22 cellular contexts compared by ENCODE assay signal in genomic region chr7:146249272-146249671, GRCh38.
"Had no signal": no experiment of that assay in that cellular context is flagged by ENCODE, and none has a peak within 500 bp of the region (broad histone marks: within the 10 kb centered on the region; RNA-seq: fewer than 3 reads in every experiment).

No MANE protein-coding gene starts in this region.

- H3K27ac ChIP-seq: pancreas, psoas muscle, right atrium auricular region, thyroid gland, upper lobe of right lung had no signal

- H3K4me1 Mint-ChIP-seq: activated CD4-positive, alpha-beta T cell treated with anti-CD3 and anti-CD28 coated beads, Interleukin-2, amount 10 ng/mL, durations not matched to agents 7 days and 5 days; activated CD8-positive, alpha-beta memory T cell treated with anti-CD3 and anti-CD28 coated beads, Interleukin-2, amount 10 ng/mL, durations not matched to agents 7 days and 5 days; activated naive CD4-positive, alpha-beta T cell treated with anti-CD3 and anti-CD28 coated beads, Interleukin-2, amount 50 U/mL, for 24 hours had no signal

- DNase-seq: activated CD4-positive, alpha-beta T cell treated with anti-CD3 and anti-CD28 coated beads, Interleukin-2, amount 10 ng/mL, durations not matched to agents 7 days and 5 days; activated CD8-positive, alpha-beta memory T cell treated with anti-CD3 and anti-CD28 coated beads, Interleukin-2, amount 10 ng/mL, durations not matched to agents 7 days and 5 days; activated CD8-positive, alpha-beta T cell treated with anti-CD3 and anti-CD28 coated beads for 36 hours; activated gamma-delta T cell; aorta; effector CD4-positive, alpha-beta T cell; foreskin melanocyte; left cardiac atrium; pancreas; psoas muscle; stimulated activated CD4-positive, alpha-beta T cell treated with anti-CD3 and anti-CD28 coated beads, Interleukin-4, amount 100 ng/mL, for 24 hours; substantia nigra; thyroid gland; upper lobe of right lung had no signal

- H3K36me3 Mint-ChIP-seq: activated CD8-positive, alpha-beta memory T cell treated with anti-CD3 and anti-CD28 coated beads, Interleukin-2, amount 10 ng/mL, durations not matched to agents 7 days and 5 days; activated naive CD4-positive, alpha-beta T cell treated with anti-CD3 and anti-CD28 coated beads, Interleukin-2, amount 50 U/mL, for 24 hours; brain had no signal

- H3K36me3 ChIP-seq: pancreas, right atrium auricular region, thyroid gland, upper lobe of right lung had no signal

- H3K4me3 Mint-ChIP-seq: activated CD4-positive, alpha-beta T cell treated with anti-CD3 and anti-CD28 coated beads, Interleukin-2, amount 10 ng/mL, durations not matched to agents 7 days and 5 days; activated CD8-positive, alpha-beta memory T cell treated with anti-CD3 and anti-CD28 coated beads, Interleukin-2, amount 10 ng/mL, durations not matched to agents 7 days and 5 days; activated CD8-positive, alpha-beta T cell treated with anti-CD3 and anti-CD28 coated beads for 36 hours; activated naive CD4-positive, alpha-beta T cell treated with anti-CD3 and anti-CD28 coated beads, Interleukin-2, amount 50 U/mL, for 24 hours; activated T-helper 1 cell treated with anti-CD3 and anti-CD28 coated beads, Interleukin-12 subunit alpha, Interleukin-12 subunit beta, Interleukin-2, Interleukin-4 antibody, amounts not matched to agents 30 ng/mL and 10 ng/mL and 1 ng/mL, durations not matched to agents 14 hours and 24 hours and 36 hours; dendritic cell treated with granulocyte-macrophage colony-stimulating factor and Interleukin-4, amounts not matched to agents 40 ng/mL and 50 ng/mL, for 4 days; natural killer cell treated with Interleukin-12 subunit alpha and Interleukin-12 subunit beta and Interleukin-15 and Interleukin-18, amount 100 ng/mL, for 72 hours; stimulated activated naive CD8-positive, alpha-beta T cell treated with anti-CD3 and anti-CD28 coated beads, Interleukin-15, Interleukin-2, amounts not matched to agents 100 ng/mL and 50 ng/mL, for 24 hours had no signal

- H3K27me3 ChIP-seq: pancreas, right atrium auricular region, thyroid gland, upper lobe of right lung had no signal

- H3K27me3 Mint-ChIP-seq: activated CD4-positive, alpha-beta T cell treated with anti-CD3 and anti-CD28 coated beads, Interleukin-2, amount 10 ng/mL, durations not matched to agents 7 days and 5 days; activated CD8-positive, alpha-beta memory T cell treated with anti-CD3 and anti-CD28 coated beads, Interleukin-2, amount 10 ng/mL, durations not matched to agents 7 days and 5 days; activated CD8-positive, alpha-beta T cell treated with anti-CD3 and anti-CD28 coated beads for 36 hours; natural killer cell treated with Interleukin-12 subunit alpha and Interleukin-12 subunit beta and Interleukin-15 and Interleukin-18, amount 100 ng/mL, for 72 hours; stimulated activated naive CD8-positive, alpha-beta T cell treated with anti-CD3 and anti-CD28 coated beads, Interleukin-15, Interleukin-2, amounts not matched to agents 100 ng/mL and 50 ng/mL, for 24 hours had no signal

- H3K4me1 ChIP-seq: pancreas, psoas muscle, right atrium auricular region, thyroid gland, upper lobe of right lung had no signal

- ATAC-seq: activated CD4-positive, CD25-positive, alpha-beta regulatory T cell treated with anti-CD3 and anti-CD28 coated beads, Interleukin-2, amount 50 U/mL, for 24 hours; activated CD8-positive, alpha-beta memory T cell treated with anti-CD3 and anti-CD28 coated beads, Interleukin-2, amount 10 ng/mL, durations not matched to agents 7 days and 5 days; activated CD8-positive, alpha-beta T cell treated with anti-CD3 and anti-CD28 coated beads for 36 hours; left cardiac atrium; natural killer cell treated with Interleukin-12 subunit alpha and Interleukin-12 subunit beta and Interleukin-15 and Interleukin-18, amount 100 ng/mL, for 72 hours; pancreas; psoas muscle; upper lobe of right lung had no signal

- H3K27ac Mint-ChIP-seq: activated CD4-positive, alpha-beta T cell treated with anti-CD3 and anti-CD28 coated beads, Interleukin-2, amount 10 ng/mL, durations not matched to agents 7 days and 5 days; activated CD8-positive, alpha-beta memory T cell treated with anti-CD3 and anti-CD28 coated beads, Interleukin-2, amount 10 ng/mL, durations not matched to agents 7 days and 5 days; activated CD8-positive, alpha-beta T cell treated with anti-CD3 and anti-CD28 coated beads for 36 hours; activated naive CD4-positive, alpha-beta T cell treated with anti-CD3 and anti-CD28 coated beads, Interleukin-2, amount 50 U/mL, for 24 hours; activated T-helper 1 cell treated with anti-CD3 and anti-CD28 coated beads, Interleukin-12 subunit alpha, Interleukin-12 subunit beta, Interleukin-2, Interleukin-4 antibody, amounts not matched to agents 30 ng/mL and 10 ng/mL and 1 ng/mL, durations not matched to agents 14 hours and 24 hours and 36 hours; dendritic cell treated with granulocyte-macrophage colony-stimulating factor and Interleukin-4, amounts not matched to agents 40 ng/mL and 50 ng/mL, for 4 days; natural killer cell treated with Interleukin-12 subunit alpha and Interleukin-12 subunit beta and Interleukin-15 and Interleukin-18, amount 100 ng/mL, for 72 hours; stimulated activated naive CD8-positive, alpha-beta T cell treated with anti-CD3 and anti-CD28 coated beads, Interleukin-15, Interleukin-2, amounts not matched to agents 100 ng/mL and 50 ng/mL, for 24 hours had no signal

- H3K9me3 Mint-ChIP-seq: activated naive CD4-positive, alpha-beta T cell treated with anti-CD3 and anti-CD28 coated beads, Interleukin-2, amount 50 U/mL, for 24 hours had no signal

- H3K9me3 ChIP-seq: pancreas, psoas muscle, right atrium auricular region, thyroid gland, upper lobe of right lung had no signal

- H3K4me3 ChIP-seq: pancreas, psoas muscle, right atrium auricular region, thyroid gland, upper lobe of right lung had no signal
